In genomic region chr16:3094289-3095027, GRCh38 we compare ENCODE assay signal across 1 cellular context.
TF ChIP-seq lines count a peak whose summit lies in the region.

No MANE protein-coding gene starts in this region.

TF ChIP-seq in endothelial cell of umbilical vein, 7 proteins besides CTCF, POLR2A, EP300 and RAD21 (continued from another document):
- TF ChIP-seq MYC (IDR thresholded peaks at IDR 0.05; ENCODE audit: low read depth, low read length) = no peak
- TF ChIP-seq MAX (IDR thresholded peaks at IDR 0.05; ENCODE audit: insufficient read depth, insufficient read length) = no peak
TF ChIP-seq in endothelial cell of umbilical vein: peak in this region for 0.
